10 cellular contexts compared by ENCODE assay signal in the genomic region with DNA sequence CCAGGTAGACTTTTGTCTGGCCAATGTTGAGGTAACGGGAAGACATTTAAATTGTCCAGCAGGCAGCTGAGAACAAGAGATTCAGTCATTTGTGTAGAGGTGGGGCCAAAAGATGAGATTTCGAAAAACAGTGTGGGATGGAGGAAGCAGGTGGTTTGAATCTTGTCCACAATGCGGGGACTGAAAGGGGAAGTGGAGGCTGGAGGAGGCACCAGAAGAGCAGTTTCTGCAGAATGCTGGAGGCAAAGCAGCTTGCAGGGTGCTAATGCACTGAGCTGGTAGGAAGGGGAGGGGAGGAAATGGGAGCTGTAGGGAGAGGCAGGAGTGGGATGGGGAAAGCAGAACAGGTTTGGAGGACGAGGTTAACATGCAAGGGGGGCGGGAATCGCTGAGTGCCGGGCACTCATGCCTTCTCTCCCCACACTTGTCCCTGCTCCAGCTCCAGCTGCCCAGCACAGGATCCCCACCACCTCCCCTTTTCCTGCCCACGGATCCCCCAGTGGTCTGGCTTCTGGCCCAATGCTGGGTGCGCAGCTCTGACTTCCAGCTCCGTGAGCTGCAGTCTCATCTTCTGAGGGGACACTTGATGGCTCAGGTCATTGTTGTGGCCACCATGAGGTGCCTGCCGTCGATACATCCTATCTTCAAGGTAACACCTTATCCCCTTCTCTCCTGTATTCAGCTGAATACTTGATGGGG. TPM values are rescaled to one million over a fixed set of nuclear protein-coding genes. Genes with fewer than 3 reads are reported as not detected.
DNase-seq lines count a peak whose midpoint lies in the region; ATAC-seq and TF ChIP-seq lines count a peak whose summit lies in the region.
"Had no signal": no experiment of that assay in that cellular context is flagged by ENCODE, and none has a peak within 500 bp of the region (broad histone marks: within the 10 kb centered on the region; RNA-seq: fewer than 3 reads in every experiment).

No MANE protein-coding gene starts in this region.

- H3K4me1 Mint-ChIP-seq in T-helper 17 cell (peaks cover 28% of the 10 kb centered on the region), progenitor cell of endocrine pancreas (ENCODE audit: low read depth) (peaks cover 5% of the 10 kb centered on the region)

- no peaks in the 10 kb centered on the region for H3F3A ChIP-seq in PC-3 (ENCODE audit: low read length, unreplicated experiment)

- H4K20me1 ChIP-seq in PC-3 (ENCODE audit: low read length) = no peaks in the 10 kb centered on the region

- TF ChIP-seq CTCF in left ventricle myocardium inferior (IDR thresholded peaks at IDR 0.05; ENCODE audit: borderline replicate concordance) (no peak), uterus (IDR thresholded peaks at IDR 0.05) (no peak), PC-3 (conservative IDR thresholded peaks at IDR 0.05; ENCODE audit: low read depth, low read length) (no peak), progenitor cell of endocrine pancreas (IDR thresholded peaks at IDR 0.05; ENCODE audit: unreplicated experiment) (no peak)

- H3K4me3 Mint-ChIP-seq in T-helper 17 cell = no peak overlapping the region
- H3K4me3 Mint-ChIP-seq in progenitor cell of endocrine pancreas (ENCODE audit: low read depth) = no peak overlapping the region
- H3K4me3 Mint-ChIP-seq: CD8-positive, alpha-beta T cell had no signal

- no peaks in the 10 kb centered on the region for H3K36me3 ChIP-seq in left ventricle myocardium inferior
- H3K36me3 ChIP-seq in uterus = no peaks in the 10 kb centered on the region
- H3K36me3 ChIP-seq in PC-3 (ENCODE audit: low read depth, low read length) = no peaks in the 10 kb centered on the region

- CTCF ChIA-PET in PC-3 (lab: Charles Lee) = no interaction called here

- no peaks in the 10 kb centered on the region for H3K27me3 Mint-ChIP-seq in T-helper 17 cell
- H3K27me3 Mint-ChIP-seq in progenitor cell of endocrine pancreas = peaks cover 17% of the 10 kb centered on the region

- ATAC-seq in left ventricle myocardium superior (peak; percentile 42), HG03025 (IDR thresholded peaks at IDR 0.05; ENCODE audit: low FRiP score, unreplicated experiment) (peak; percentile 47), T-helper 17 cell (no peak), PC-3 (no peak)
- ATAC-seq: CD8-positive, alpha-beta T cell had no signal

- H3K4me3 ChIP-seq in left ventricle myocardium inferior = no peak overlapping the region
- H3K4me3 ChIP-seq in uterus = no peak overlapping the region
- no peak overlapping the region for H3K4me3 ChIP-seq in PC-3 (ENCODE audit: low read length)

- H3K9me3 ChIP-seq in left ventricle myocardium inferior (replicated peaks) = no peaks in the 10 kb centered on the region
- no peaks in the 10 kb centered on the region for H3K9me3 ChIP-seq in T-helper 17 cell (ENCODE audit: control insufficient read depth, low read length, poor library complexity, severe bottlenecking)
- H3K9me3 ChIP-seq in uterus = no peaks in the 10 kb centered on the region
- H3K9me3 ChIP-seq in PC-3 (ENCODE audit: low read length) = no peaks in the 10 kb centered on the region

- peaks cover 5% of the 10 kb centered on the region for H3K36me3 Mint-ChIP-seq in T-helper 17 cell (ENCODE audit: low read depth)
- no peaks in the 10 kb centered on the region for H3K36me3 Mint-ChIP-seq in progenitor cell of endocrine pancreas (ENCODE audit: insufficient read depth)

- TF ChIP-seq POLR2A in uterus (IDR thresholded peaks at IDR 0.05) = no peak

- H3K9me3 Mint-ChIP-seq in progenitor cell of endocrine pancreas (ENCODE audit: low read depth) = no peaks in the 10 kb centered on the region
- H3K9me3 Mint-ChIP-seq: CD8-positive, alpha-beta T cell had no signal

- no peak overlapping the region for H2AFZ ChIP-seq in PC-3 (ENCODE audit: low read length)

- H3K27ac Mint-ChIP-seq in T-helper 17 cell (peak overlapping the region; percentile 83), progenitor cell of endocrine pancreas (no peak overlapping the region)

- H3K4me1 ChIP-seq in left ventricle myocardium inferior = peaks cover 3% of the 10 kb centered on the region
- H3K4me1 ChIP-seq in uterus = no peaks in the 10 kb centered on the region
- H3K4me1 ChIP-seq in PC-3 (ENCODE audit: insufficient read depth, low read length) = no peaks in the 10 kb centered on the region

- no peak overlapping the region for H3K4me2 ChIP-seq in PC-3 (ENCODE audit: low read length)

- POLR2A ChIA-PET in PC-3 (lab: Charles Lee; ENCODE audit: unreplicated experiment) = no interaction called here

- BruUV-seq in PC-3 (replicated peaks; lab: Mats Ljungman, UMichigan) = no TSS peak

- no peaks in the 10 kb centered on the region for H3K9me2 ChIP-seq in PC-3 (replicated peaks; ENCODE audit: low read length)

- DNase-seq in left ventricle myocardium superior (no peak), left ventricle myocardium inferior (no peak), T-helper 17 cell (no peak), uterus (no peak), PC-3 (no peak), progenitor cell of endocrine pancreas (ENCODE audit: low spot score, unreplicated experiment) (no peak)
- no peak for DNase-seq in activated CD8-positive, alpha-beta memory T cell treated with anti-CD3 and anti-CD28 coated beads, Interleukin-2, amount 50 U/mL, for 48 hours
- DNase-seq: stimulated activated CD4-positive, alpha-beta T cell treated with anti-CD3 and anti-CD28 coated beads, Interleukin-4, amount 100 ng/mL, for 1 hour had no signal

- no peaks in the 10 kb centered on the region for H3K79me2 ChIP-seq in PC-3 (ENCODE audit: low read length)

- peaks cover 60% of the 10 kb centered on the region for H3K27me3 ChIP-seq in left ventricle myocardium inferior (ENCODE audit: low read depth)
- no peaks in the 10 kb centered on the region for H3K27me3 ChIP-seq in uterus
- H3K27me3 ChIP-seq in PC-3 (ENCODE audit: low read length) = no peaks in the 10 kb centered on the region

- intact Hi-C loops in left ventricle myocardium superior (cut with micrococcal nuclease) = no loop called here
- intact Hi-C loops in left ventricle myocardium inferior (cut with micrococcal nuclease) = no loop called here
- intact Hi-C loops in uterus (cut with DNase I; ENCODE audit: low total_unique reads) = no loop called here
- intact Hi-C loops in PC-3 (cut with micrococcal nuclease) = no loop called here

- H3K27ac ChIP-seq in left ventricle myocardium inferior (replicated peaks) = no peak overlapping the region
- no peak overlapping the region for H3K27ac ChIP-seq in uterus
- no peak overlapping the region for H3K27ac ChIP-seq in PC-3 (ENCODE audit: low read length)

- no peak overlapping the region for H3K9ac ChIP-seq in PC-3 (ENCODE audit: low read length)

RNA-seq across cellular contexts. Expression of a gene that starts 9.4 kb away (rescaled TPM):
- total RNA-seq in left ventricle myocardium superior (0.47 TPM), left ventricle myocardium inferior (0.69 TPM), T-helper 17 cell (1 to 10 TPM; 1.3 to 2.5 TPM), uterus (1 to 10 TPM in 3 of 4 donors, under 1 TPM in 1; 0.26 to 3.2 (median 1.3) TPM), PC-3 (2014; rRNA removed) (0.15 TPM in 1 of 2 replicates, not detected in the other), progenitor cell of endocrine pancreas (6.1 TPM in 2 replicates)

RNA-seq across cellular contexts. Expression of a gene that starts 9.5 kb away (rescaled TPM):
- total RNA-seq in left ventricle myocardium superior (14.3 TPM), left ventricle myocardium inferior (14.1 TPM), T-helper 17 cell (10 to 100 TPM; 32.9 to 36.6 TPM), uterus (10 to 100 TPM in 3 of 4 donors, 1 to 10 TPM in 1; 1.5 to 49.7 (median 15.7) TPM), PC-3 (2014; rRNA removed) (18.8 and 19.1 TPM in 2 replicates), progenitor cell of endocrine pancreas (17.8 and 18.2 TPM in 2 replicates)

RNA-seq across cellular contexts. Expression of a gene that starts 20.1 kb away (rescaled TPM):
- total RNA-seq in left ventricle myocardium superior (47.2 TPM), left ventricle myocardium inferior (53.2 TPM), T-helper 17 cell (10 to 100 TPM; 10.8 to 16.9 TPM), uterus (100 to 1,000 TPM in 1 of 4 donors, 10 to 100 TPM in 2, 1 to 10 TPM in 1; 2.8 to 108 (median 51.5) TPM), PC-3 (2014; rRNA removed) (154 and 248 TPM in 2 replicates), progenitor cell of endocrine pancreas (104 and 105 TPM in 2 replicates)

RNA-seq across cellular contexts. Expression of a gene that starts 20.4 kb away (rescaled TPM):
- total RNA-seq in left ventricle myocardium superior = 4.5 TPM
- total RNA-seq in left ventricle myocardium inferior = 7.0 TPM
- 10 to 100 TPM; 10.8 to 12.1 TPM for total RNA-seq in T-helper 17 cell
- 10 to 100 TPM in 3 of 4 donors, 1 to 10 TPM in 1; 6.2 to 52.3 (median 28.8) TPM for total RNA-seq in uterus
- total RNA-seq in PC-3 (2014; rRNA removed) = 6.9 and 7.3 TPM in 2 replicates
- total RNA-seq in progenitor cell of endocrine pancreas = 55.9 and 58.2 TPM in 2 replicates

RNA-seq across cellular contexts. Expression of a gene that starts 52.3 kb away (rescaled TPM):
- not detected for total RNA-seq in left ventricle myocardium superior
- total RNA-seq in left ventricle myocardium inferior = not detected
- not detected for total RNA-seq in T-helper 17 cell
- 1 to 10 TPM in 1 of 4 donors, under 1 TPM in 1, not detected in 2; 0.61 to 2.8 TPM for total RNA-seq in uterus
- total RNA-seq in PC-3 (2014; rRNA removed) = not detected in 2 replicates
- total RNA-seq in progenitor cell of endocrine pancreas = 0.93 and 1.1 TPM in 2 replicates
- total RNA-seq: CD8-positive, alpha-beta T cell had no signal

Comparison
In these comparisons a context has a peak if more than half of its experiments do, and no peak if none do; other contexts are left out.
1. ATAC-seq: peak in left ventricle myocardium superior (single experiment) and HG03025 (single experiment); none in T-helper 17 cell (single experiment) and PC-3 (single experiment).